14 cellular contexts compared by ENCODE assay signal in genomic region chr6:53411451-53411850, GRCh38.
DNase-seq lines count a peak whose midpoint lies in the region; ATAC-seq, FAIRE-seq and TF ChIP-seq lines count a peak whose summit lies in the region.
"Had no signal": no experiment of that assay in that cellular context is flagged by ENCODE, and none has a peak within 500 bp of the region (broad histone marks: within the 10 kb centered on the region; RNA-seq: fewer than 3 reads in every experiment).

No MANE protein-coding gene starts in this region.

- H3K9me3 Mint-ChIP-seq in endodermal cell (no peaks in the 10 kb centered on the region), neural progenitor cell (no peaks in the 10 kb centered on the region)

- peaks cover 2% of the 10 kb centered on the region for H3K27me3 Mint-ChIP-seq in endodermal cell (ENCODE audit: insufficient read depth)
- no peaks in the 10 kb centered on the region for H3K27me3 Mint-ChIP-seq in neural progenitor cell (ENCODE audit: insufficient read depth, low read depth)

- DNase-seq in ELR (ENCODE audit: low read depth) (peak; percentile 45), NCI-H524 (lab: John Stamatoyannopoulos, UW) (peak; percentile 64 to 87), endodermal cell (no peak), neural progenitor cell (ENCODE audit: low spot score) (peak; percentile 5), NCI-H187 treated with DMSO at 0.1 percent for 48 hours (lab: John Stamatoyannopoulos, UW) (no peak), GM19239 (ENCODE audit: insufficient read length, low spot score) (no peak)
- DNase-seq in activated effector memory CD4-positive, alpha-beta T cell treated with anti-CD3 and anti-CD28 coated beads, Interleukin-2, amount 50 U/mL, for 16 hours, result no peak
- DNase-seq: foreskin keratinocyte; left ventricle myocardium superior; NCI-H2227 treated with DMSO at 0.1 percent for 48 hours; stimulated activated CD4-positive, alpha-beta T cell treated with anti-CD3 and anti-CD28 coated beads, Interleukin-2, amount 100 ng/mL, for 48 hours; SW 1271 had no signal

- H3K4me3 Mint-ChIP-seq in endodermal cell (no peak overlapping the region), neural progenitor cell (no peak overlapping the region)

- peak overlapping the region; percentile 40 for H3K27ac Mint-ChIP-seq in endodermal cell
- H3K27ac Mint-ChIP-seq in neural progenitor cell, result peak overlapping the region; percentile 8

- H3K27ac ChIP-seq in endodermal cell (ENCODE audit: low read depth, low read length) (no peak overlapping the region), neural progenitor cell (no peak overlapping the region)
- H3K27ac ChIP-seq: foreskin keratinocyte had no signal

- H3K9ac ChIP-seq in endodermal cell (ENCODE audit: extremely low read depth, low read length, poor library complexity, severe bottlenecking) (no peak overlapping the region), neural progenitor cell (no peak overlapping the region)

- peaks cover 8% of the 10 kb centered on the region for H3F3A ChIP-seq in neural progenitor cell (ENCODE audit: low read depth)

- H3K9me3 ChIP-seq in endodermal cell (ENCODE audit: control insufficient read depth, low read length) (peaks cover 3% of the 10 kb centered on the region), neural progenitor cell (ENCODE audit: low read depth) (no peaks in the 10 kb centered on the region)

- H3K4me2 ChIP-seq in neural progenitor cell, result peak overlapping the region; percentile 43

- H2AFZ ChIP-seq in neural progenitor cell (replicated peaks), result no peak overlapping the region

- H3K36me3 Mint-ChIP-seq in endodermal cell (ENCODE audit: low read depth), result no peaks in the 10 kb centered on the region
- no peaks in the 10 kb centered on the region for H3K36me3 Mint-ChIP-seq in neural progenitor cell

- H3K79me2 ChIP-seq in neural progenitor cell (ENCODE audit: low read depth), result no peaks in the 10 kb centered on the region

- TF ChIP-seq CTCF in endodermal cell (conservative IDR thresholded peaks at IDR 0.05) (no peak), neural progenitor cell (IDR thresholded peaks at IDR 0.05) (no peak)

- ATAC-seq in GM18867 (IDR thresholded peaks at IDR 0.05; ENCODE audit: unreplicated experiment), result no peak

- H3K4me3 ChIP-seq in endodermal cell (ENCODE audit: low read length) (no peak overlapping the region), neural progenitor cell (no peak overlapping the region)

- H3K4me1 ChIP-seq in endodermal cell (ENCODE audit: control insufficient read depth, insufficient read depth, low read length) (peaks cover 6% of the 10 kb centered on the region), neural progenitor cell (peaks cover 20% of the 10 kb centered on the region)
- H3K4me1 ChIP-seq: foreskin keratinocyte had no signal

- H3K36me3 ChIP-seq in endodermal cell (ENCODE audit: control insufficient read depth, insufficient read depth, low read length), result no peaks in the 10 kb centered on the region
- H3K36me3 ChIP-seq in neural progenitor cell, result no peaks in the 10 kb centered on the region

- no peak for FAIRE-seq in GM19239 (lab: Jason Lieb, UNC)
- FAIRE-seq: urothelium cell line had no signal

- H3K4me1 Mint-ChIP-seq in endodermal cell (peaks cover 15% of the 10 kb centered on the region), neural progenitor cell (peaks cover 7% of the 10 kb centered on the region)

- H3K27me3 ChIP-seq in endodermal cell (ENCODE audit: control insufficient read depth, insufficient read depth, low read length, poor library complexity, severe bottlenecking), result no peaks in the 10 kb centered on the region
- H3K27me3 ChIP-seq in neural progenitor cell, result no peaks in the 10 kb centered on the region

- WGBS in endodermal cell (ENCODE audit: insufficient coverage in 1 of 2, insufficient read length in 1 of 2), 2 experiments, result 38 to 55% methylated on average over 2 of the region's 2 CpGs

- H4K20me1 ChIP-seq in neural progenitor cell (ENCODE audit: low read depth), result no peaks in the 10 kb centered on the region

Comparison
In these comparisons a context has a peak if more than half of its experiments do, and no peak if none do; other contexts are left out.
1. DNase-seq: peak in ELR (single experiment), NCI-H524 (2 of 2) and neural progenitor cell (single experiment); none in endodermal cell (single experiment), NCI-H187 treated with DMSO at 0.1 percent for 48 hours (single experiment), GM19239 (single experiment) and activated effector memory CD4-positive, alpha-beta T cell treated with anti-CD3 and anti-CD28 coated beads, Interleukin-2, amount 50 U/mL, for 16 hours (single experiment).